16 cellular contexts compared by ENCODE assay signal in genomic region chr7:44272456-44272855, GRCh38.
"Had no signal": no experiment of that assay in that cellular context is flagged by ENCODE, and none has a peak within 500 bp of the region (broad histone marks: within the 10 kb centered on the region; RNA-seq: fewer than 3 reads in every experiment).

No MANE protein-coding gene starts in this region.

- DNase-seq: activated CD4-positive, alpha-beta T cell treated with anti-CD3 and anti-CD28 coated beads, Interleukin-2, amount 50 U/mL, for 1 hour; activated CD4-positive, CD25-positive, alpha-beta regulatory T cell treated with anti-CD3 and anti-CD28 coated beads, Interleukin-2, amount 50 U/mL, for 72 hours; activated gamma-delta T cell treated with Interleukin-2 at 50 U/mL for 16 hours; activated T-cell treated with anti-CD3 and anti-CD28 coated beads, Interleukin-2, amount 50 U/mL, for 1 hour; aorta; central memory CD4-positive, alpha-beta T cell; dermis blood vessel endothelial cell; effector memory CD8-positive, alpha-beta T cell; glutamatergic neuron; psoas muscle; stimulated activated CD4-positive, alpha-beta T cell treated with anti-CD3 and anti-CD28 coated beads, Interleukin-4, amount 100 ng/mL, for 24 hours; stimulated activated naive CD8-positive, alpha-beta T cell treated with anti-CD3 and anti-CD28 coated beads, Interleukin-15, Interleukin-2, amounts not matched to agents 100 U/mL and 50 U/mL, for 24 hours; WERI-Rb-1 had no signal

- ATAC-seq: effector memory CD8-positive, alpha-beta T cell; pancreas; psoas muscle; stimulated activated naive CD8-positive, alpha-beta T cell treated with anti-CD3 and anti-CD28 coated beads, Interleukin-15, Interleukin-2, amounts not matched to agents 100 U/mL and 50 U/mL, for 24 hours had no signal

- H3K27ac ChIP-seq: esophagus muscularis mucosa, pancreas, upper lobe of left lung had no signal
